22 cellular contexts compared by ENCODE assay signal in genomic region chr14:68216072-68216471, GRCh38.
DNase-seq lines count a peak whose midpoint lies in the region; ATAC-seq and TF ChIP-seq lines count a peak whose summit lies in the region.
"Had no signal": no experiment of that assay in that cellular context is flagged by ENCODE, and none has a peak within 500 bp of the region (broad histone marks: within the 10 kb centered on the region; RNA-seq: fewer than 3 reads in every experiment).

No MANE protein-coding gene starts in this region.

- peak overlapping the region; percentile 63 for H3K27ac Mint-ChIP-seq in stimulated activated naive CD8-positive, alpha-beta T cell treated with anti-CD3 and anti-CD28 coated beads, Interleukin-15, Interleukin-2, amounts not matched to agents 100 ng/mL and 50 ng/mL, for 24 hours
- no peak overlapping the region for H3K27ac Mint-ChIP-seq in stimulated activated naive CD8-positive, alpha-beta T cell treated with anti-CD3 and anti-CD28 coated beads, Interleukin-15, amount 100 ng/mL, for 72 hours
- H3K27ac Mint-ChIP-seq in activated CD8-positive, alpha-beta memory T cell treated with anti-CD3 and anti-CD28 coated beads, Interleukin-2, amount 10 ng/mL, durations not matched to agents 7 days and 5 days: no peak overlapping the region

- H3K9me3 Mint-ChIP-seq in stimulated activated naive CD8-positive, alpha-beta T cell treated with anti-CD3 and anti-CD28 coated beads, Interleukin-15, Interleukin-2, amounts not matched to agents 100 ng/mL and 50 ng/mL, for 24 hours: peaks cover 3% of the 10 kb centered on the region
- peaks cover 0 to under 1% of the 10 kb centered on the region in 2 donors for H3K9me3 Mint-ChIP-seq in stimulated activated naive CD8-positive, alpha-beta T cell treated with anti-CD3 and anti-CD28 coated beads, Interleukin-15, amount 100 ng/mL, for 72 hours
- no peaks in the 10 kb centered on the region for H3K9me3 Mint-ChIP-seq in activated CD8-positive, alpha-beta memory T cell treated with anti-CD3 and anti-CD28 coated beads, Interleukin-2, amount 10 ng/mL, durations not matched to agents 7 days and 5 days (ENCODE audit: low read depth)
- H3K9me3 Mint-ChIP-seq: natural killer cell had no signal

- no peak overlapping the region for H3K4ac ChIP-seq in mesendoderm (ENCODE audit: low read depth, low read length)

- H3K79me2 ChIP-seq in OCI-LY3 (ENCODE audit: low read length): no peaks in the 10 kb centered on the region
- H3K79me2 ChIP-seq in mesendoderm (ENCODE audit: control insufficient read depth, insufficient read depth, low read length): no peaks in the 10 kb centered on the region

- H4K5ac ChIP-seq in mesendoderm (ENCODE audit: low read length): no peak overlapping the region

- H3K4me2 ChIP-seq in OCI-LY3 (ENCODE audit: low read length): peak overlapping the region; percentile 59
- no peak overlapping the region for H3K4me2 ChIP-seq in mesendoderm (ENCODE audit: low read length)

- WGBS in mesendoderm (ENCODE audit: extremely low coverage, insufficient coverage, low lambda C conversion rate): no CpG with 5 or more reads among the region's 3 CpGs

- no peak overlapping the region for H2AFZ ChIP-seq in OCI-LY3 (ENCODE audit: low read depth, low read length)

- H2BK5ac ChIP-seq in mesendoderm (ENCODE audit: low read length): no peak overlapping the region

- H3K79me1 ChIP-seq in mesendoderm (ENCODE audit: low read length): no peaks in the 10 kb centered on the region

- H3K18ac ChIP-seq in mesendoderm (ENCODE audit: low read length): no peak overlapping the region

- H3K9ac ChIP-seq in OCI-LY3 (ENCODE audit: low read length): no peak overlapping the region
- H3K9ac ChIP-seq in mesendoderm (ENCODE audit: low read length): no peak overlapping the region

- H3K4me3 ChIP-seq in OCI-LY3 (ENCODE audit: low read length): no peak overlapping the region
- no peak overlapping the region for H3K4me3 ChIP-seq in mesendoderm (ENCODE audit: low read length)
- no peak overlapping the region for H3K4me3 ChIP-seq in foreskin fibroblast (ENCODE audit: low read depth in 1 of 2, low read length in 2 of 2)
- H3K4me3 ChIP-seq: body of pancreas, gastrocnemius medialis, right lobe of liver had no signal

- no peak overlapping the region for H3K56ac ChIP-seq in mesendoderm (ENCODE audit: low read length)

- ATAC-seq in stimulated activated naive CD8-positive, alpha-beta T cell treated with anti-CD3 and anti-CD28 coated beads, Interleukin-15, amount 100 ng/mL, for 72 hours: no peak
- no peak for ATAC-seq in activated CD8-positive, alpha-beta memory T cell treated with anti-CD3 and anti-CD28 coated beads, Interleukin-2, amount 10 ng/mL, durations not matched to agents 7 days and 5 days
- ATAC-seq: body of pancreas, gastrocnemius medialis, natural killer cell, right lobe of liver, SK-N-SH treated with all-trans-retinoic acid at 6 μM for 48 hours had no signal

- H2AK5ac ChIP-seq in mesendoderm (ENCODE audit: low read length): no peak overlapping the region

- H3K27me3 ChIP-seq in OCI-LY3 (ENCODE audit: low read depth, low read length): no peaks in the 10 kb centered on the region
- H3K27me3 ChIP-seq in mesendoderm (ENCODE audit: insufficient read depth, low read length, poor library complexity): no peaks in the 10 kb centered on the region
- H3K27me3 ChIP-seq: body of pancreas, gastrocnemius medialis, right lobe of liver had no signal

- H3K4me1 ChIP-seq in OCI-LY3 (ENCODE audit: low read length) (peaks cover 34% of the 10 kb centered on the region), mesendoderm (ENCODE audit: control insufficient read depth, low read depth, low read length) (peaks cover 5% of the 10 kb centered on the region)

- no peaks in the 10 kb centered on the region for H3K27me3 Mint-ChIP-seq in stimulated activated naive CD8-positive, alpha-beta T cell treated with anti-CD3 and anti-CD28 coated beads, Interleukin-15, Interleukin-2, amounts not matched to agents 100 ng/mL and 50 ng/mL, for 24 hours
- no peaks in the 10 kb centered on the region for H3K27me3 Mint-ChIP-seq in stimulated activated naive CD8-positive, alpha-beta T cell treated with anti-CD3 and anti-CD28 coated beads, Interleukin-15, amount 100 ng/mL, for 72 hours
- no peaks in the 10 kb centered on the region for H3K27me3 Mint-ChIP-seq in activated CD8-positive, alpha-beta memory T cell treated with anti-CD3 and anti-CD28 coated beads, Interleukin-2, amount 10 ng/mL, durations not matched to agents 7 days and 5 days

- H4K20me1 ChIP-seq in OCI-LY3 (ENCODE audit: insufficient read depth, low read length): peaks cover 5% of the 10 kb centered on the region; the same call in 1 of the 2 replicates

- no peaks in the 10 kb centered on the region for H3K36me3 Mint-ChIP-seq in stimulated activated naive CD8-positive, alpha-beta T cell treated with anti-CD3 and anti-CD28 coated beads, Interleukin-15, Interleukin-2, amounts not matched to agents 100 ng/mL and 50 ng/mL, for 24 hours (ENCODE audit: low read depth)
- no peaks in the 10 kb centered on the region for H3K36me3 Mint-ChIP-seq in activated CD8-positive, alpha-beta memory T cell treated with anti-CD3 and anti-CD28 coated beads, Interleukin-2, amount 10 ng/mL, durations not matched to agents 7 days and 5 days
- H3K36me3 Mint-ChIP-seq: natural killer cell had no signal

- peaks cover 3% of the 10 kb centered on the region for H3K36me3 ChIP-seq in OCI-LY3 (replicated peaks; ENCODE audit: low read depth, low read length)
- no peaks in the 10 kb centered on the region for H3K36me3 ChIP-seq in mesendoderm (ENCODE audit: control insufficient read depth, insufficient read depth, low read length)
- H3K36me3 ChIP-seq: gastrocnemius medialis, right lobe of liver, WERI-Rb-1 had no signal

- H3K9me3 ChIP-seq in OCI-LY3 (ENCODE audit: insufficient read depth, low read length): no peaks in the 10 kb centered on the region
- H3K9me3 ChIP-seq: body of pancreas, gastrocnemius medialis, right lobe of liver had no signal

- TF ChIP-seq CTCF in OCI-LY3 (IDR thresholded peaks at IDR 0.05; ENCODE audit: low read depth, low read length): no peak
- no peak for TF ChIP-seq CTCF in foreskin fibroblast (IDR thresholded peaks at IDR 0.05; ENCODE audit: low read depth, low read length)

- H3K27ac ChIP-seq in OCI-LY3 (ENCODE audit: low read length) (no peak overlapping the region), mesendoderm (ENCODE audit: low read depth, low read length) (no peak overlapping the region)
- H3K27ac ChIP-seq: gastrocnemius medialis, right lobe of liver, WERI-Rb-1 had no signal

- no peak overlapping the region for H2BK120ac ChIP-seq in mesendoderm (ENCODE audit: low read depth, low read length)

- CTCF ChIA-PET in activated CD8-positive, alpha-beta memory T cell treated with anti-CD3 and anti-CD28 coated beads, Interleukin-2, amount 10 ng/mL, durations not matched to agents 7 days and 5 days (lab: Charles Lee): no interaction called here

- H3K23ac ChIP-seq in mesendoderm (ENCODE audit: low read length): no peak overlapping the region

- DNase-seq in stimulated activated naive CD8-positive, alpha-beta T cell treated with anti-CD3 and anti-CD28 coated beads, Interleukin-15, amount 100 ng/mL, for 72 hours: no peak
- DNase-seq in mesendoderm (peak; percentile 29), foreskin fibroblast (no peak), hepatic stellate cell (ENCODE audit: low spot score) (no peak)
- no peak for DNase-seq in activated CD8-positive, alpha-beta memory T cell treated with anti-CD3 and anti-CD28 coated beads, Interleukin-2, amount 10 ng/mL, durations not matched to agents 7 days and 5 days
- DNase-seq: activated CD4-positive, alpha-beta T cell treated with anti-CD3 and anti-CD28 coated beads, Interleukin-2, amount 50 U/mL, for 4 hours; activated effector memory CD4-positive, alpha-beta T cell treated with anti-CD3 and anti-CD28 coated beads, Interleukin-2, amount 50 U/mL, for 16 hours; effector CD8-positive, alpha-beta T cell; erythroblast; gastrocnemius medialis; H7; KG1; kidney; natural killer cell; NCI-H446 treated with DMSO at 0.1 percent for 48 hours; right lobe of liver; stimulated activated CD8-positive, alpha-beta memory T cell treated with anti-CD3 and anti-CD28 coated beads, Interleukin-4, amount 100 ng/mL, for 48 hours; WERI-Rb-1 had no signal

- no peak overlapping the region for H2BK15ac ChIP-seq in mesendoderm (replicated peaks; ENCODE audit: low read depth)

- peaks cover 52% of the 10 kb centered on the region for H3K4me1 Mint-ChIP-seq in stimulated activated naive CD8-positive, alpha-beta T cell treated with anti-CD3 and anti-CD28 coated beads, Interleukin-15, Interleukin-2, amounts not matched to agents 100 ng/mL and 50 ng/mL, for 24 hours (ENCODE audit: low read depth)
- H3K4me1 Mint-ChIP-seq in stimulated activated naive CD8-positive, alpha-beta T cell treated with anti-CD3 and anti-CD28 coated beads, Interleukin-15, amount 100 ng/mL, for 72 hours: peaks cover 47% of the 10 kb centered on the region
- H3K4me1 Mint-ChIP-seq in activated CD8-positive, alpha-beta memory T cell treated with anti-CD3 and anti-CD28 coated beads, Interleukin-2, amount 10 ng/mL, durations not matched to agents 7 days and 5 days: peaks cover 22% of the 10 kb centered on the region

- no peak overlapping the region for H4K8ac ChIP-seq in mesendoderm (ENCODE audit: low read depth, low read length)

- no peak overlapping the region for H3K4me3 Mint-ChIP-seq in stimulated activated naive CD8-positive, alpha-beta T cell treated with anti-CD3 and anti-CD28 coated beads, Interleukin-15, Interleukin-2, amounts not matched to agents 100 ng/mL and 50 ng/mL, for 24 hours
- no peak overlapping the region for H3K4me3 Mint-ChIP-seq in stimulated activated naive CD8-positive, alpha-beta T cell treated with anti-CD3 and anti-CD28 coated beads, Interleukin-15, amount 100 ng/mL, for 72 hours
- no peak overlapping the region for H3K4me3 Mint-ChIP-seq in activated CD8-positive, alpha-beta memory T cell treated with anti-CD3 and anti-CD28 coated beads, Interleukin-2, amount 10 ng/mL, durations not matched to agents 7 days and 5 days
